17 cellular contexts compared by ENCODE assay signal in the genomic region with DNA sequence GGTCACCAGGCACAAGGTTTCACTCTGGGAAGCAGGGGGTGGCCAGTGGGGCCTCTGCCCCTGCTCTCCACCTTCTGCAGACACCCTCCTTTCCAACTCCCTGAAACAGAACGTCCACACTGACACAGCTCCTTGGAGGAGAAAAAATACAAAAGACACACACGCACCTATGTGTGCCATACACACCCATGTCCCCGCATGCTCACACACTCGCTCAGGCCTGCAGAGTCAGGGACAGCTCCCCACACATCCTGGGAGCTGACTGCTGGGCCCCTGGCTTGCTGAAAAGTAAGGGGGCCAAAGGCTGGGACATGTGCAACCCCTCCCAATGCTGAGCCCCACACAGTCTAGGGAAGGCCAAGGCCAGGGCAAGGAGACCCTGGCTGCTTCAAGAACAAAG.
DNase-seq lines count a peak whose midpoint lies in the region; ATAC-seq, FAIRE-seq and TF ChIP-seq lines count a peak whose summit lies in the region.
"Had no signal": no experiment of that assay in that cellular context is flagged by ENCODE, and none has a peak within 500 bp of the region (broad histone marks: within the 10 kb centered on the region; RNA-seq: fewer than 3 reads in every experiment).

No MANE protein-coding gene starts in this region.

- FAIRE-seq in urothelium cell line (lab: Jason Lieb, UNC): no peak
- FAIRE-seq: A204.1 had no signal

- ATAC-seq in Right ventricle myocardium superior (ENCODE audit: poor library complexity) (no peak), Right ventricle myocardium inferior (no peak)

- H3K27ac Mint-ChIP-seq in glutamatergic neuron (ENCODE audit: unreplicated experiment): peak overlapping the region; percentile 16
- H3K27ac Mint-ChIP-seq in type B pancreatic cell: peak overlapping the region; percentile 40

- H3K36me3 Mint-ChIP-seq in glutamatergic neuron (ENCODE audit: unreplicated experiment): no peaks in the 10 kb centered on the region
- H3K36me3 Mint-ChIP-seq in type B pancreatic cell: peaks cover 6% of the 10 kb centered on the region

- H3K4me3 ChIP-seq in A673 (ENCODE audit: low read depth, low read length, poor library complexity, severe bottlenecking): no peak overlapping the region

- peak; percentile 15 for DNase-seq in Right ventricle myocardium superior
- DNase-seq in Right ventricle myocardium inferior (ENCODE audit: missing footprints): no peak
- DNase-seq in glutamatergic neuron: peak; percentile 7
- peak; percentile 44 for DNase-seq in posterior vena cava (ENCODE audit: low spot score)
- DNase-seq in type B pancreatic cell (ENCODE audit: extremely low spot score, unreplicated experiment): no peak
- no peak for DNase-seq in urothelium cell line (ENCODE audit: low spot score)
- no peak for DNase-seq in A673 (ENCODE audit: low spot score)
- no peak for DNase-seq in cerebellum (ENCODE audit: low spot score)
- DNase-seq: COR-L47, EL, GOT3, NCI-H1417, NCI-H187 treated with DMSO at 0.1 percent for 48 hours, NCI-H446, NCI-H69, OCI-M1 had no signal

- H3K27me3 Mint-ChIP-seq in glutamatergic neuron (ENCODE audit: unreplicated experiment) (peaks cover 6% of the 10 kb centered on the region), type B pancreatic cell (no peaks in the 10 kb centered on the region)

- H3K9me3 Mint-ChIP-seq in glutamatergic neuron (ENCODE audit: unreplicated experiment): peaks cover 2% of the 10 kb centered on the region
- no peaks in the 10 kb centered on the region for H3K9me3 Mint-ChIP-seq in type B pancreatic cell

- no peaks in the 10 kb centered on the region for H3K4me1 ChIP-seq in A673 (ENCODE audit: insufficient read depth, low read length, poor library complexity, severe bottlenecking)

- peaks cover 8% of the 10 kb centered on the region for H3K4me1 Mint-ChIP-seq in glutamatergic neuron (ENCODE audit: low read depth, unreplicated experiment)
- H3K4me1 Mint-ChIP-seq in type B pancreatic cell (ENCODE audit: unreplicated experiment): peaks cover 14% of the 10 kb centered on the region

- H3K27ac ChIP-seq in A673 (ENCODE audit: low read depth, low read length, poor library complexity, severe bottlenecking): no peak overlapping the region

- intact Hi-C loops in Right ventricle myocardium superior (cut with DNase I) (no loop called here), Right ventricle myocardium inferior (cut with DNase I) (loop anchor here (10.0 kb wide), 1 partner anchor 53 kb away; no protein-coding TSS in a partner anchor), posterior vena cava (cut with DNase I) (no loop called here), A673 (cut with micrococcal nuclease; ENCODE audit: unreplicated experiment) (no loop called here)

- CTCF ChIA-PET in A673 (lab: Charles Lee): no interaction called here

- H3K9me3 ChIP-seq in A673 (ENCODE audit: low read depth, low read length, poor library complexity, severe bottlenecking): no peaks in the 10 kb centered on the region

- H3K27me3 ChIP-seq in A673 (replicated peaks; ENCODE audit: insufficient read depth, low read depth, low read length, poor library complexity): no peaks in the 10 kb centered on the region

- no TSS peak for BruUV-seq in A673 (replicated peaks; lab: Mats Ljungman, UMichigan)

- no peak overlapping the region for H3K4me3 Mint-ChIP-seq in glutamatergic neuron (ENCODE audit: unreplicated experiment)
- no peak overlapping the region for H3K4me3 Mint-ChIP-seq in type B pancreatic cell

- POLR2A ChIA-PET in A673 (lab: Charles Lee; ENCODE audit: low non-redundant PET): no interaction called here

- H3K36me3 ChIP-seq in A673 (ENCODE audit: insufficient read depth, low read length, poor library complexity, severe bottlenecking): peaks cover 2% of the 10 kb centered on the region

- TF ChIP-seq CTCF in glutamatergic neuron (IDR thresholded peaks at IDR 0.05; ENCODE audit: partially characterized antibody, unreplicated experiment): no peak
- TF ChIP-seq CTCF in type B pancreatic cell (conservative IDR thresholded peaks at IDR 0.05): no peak
- TF ChIP-seq CTCF in A673 (conservative IDR thresholded peaks at IDR 0.05; ENCODE audit: low read depth, low read length): no peak

Comparison
In these comparisons a context has a peak if more than half of its experiments do, and no peak if none do; other contexts are left out.
1. DNase-seq: peak in Right ventricle myocardium superior (single experiment), glutamatergic neuron (single experiment) and posterior vena cava (single experiment); none in Right ventricle myocardium inferior (single experiment), type B pancreatic cell (single experiment), urothelium cell line (single experiment), A673 (single experiment) and cerebellum (single experiment).